In genomic region chr7:158657189-158657746, GRCh38 we compare ENCODE assay signal across 11 cellular contexts. TPM values are rescaled to one million over a fixed set of nuclear protein-coding genes. Genes with fewer than 3 reads are reported as not detected.
A peak's percentile ranks its signal among the peaks of the same experiment; 100 is the strongest.
DNase-seq lines count a peak whose midpoint lies in the region; ATAC-seq and TF ChIP-seq lines count a peak whose summit lies in the region.
"Had no signal": no experiment of that assay in that cellular context is flagged by ENCODE, and none has a peak within 500 bp of the region (broad histone marks: within the 10 kb centered on the region; RNA-seq: fewer than 3 reads in every experiment).

No MANE protein-coding gene starts in this region.

- H3K4me3 Mint-ChIP-seq in activated CD8-positive, alpha-beta memory T cell treated with anti-CD3 and anti-CD28 coated beads, Interleukin-2, amount 10 ng/mL, durations not matched to agents 7 days and 5 days, result no peak overlapping the region
- no peak overlapping the region for H3K4me3 Mint-ChIP-seq in memory B cell

- CTCF ChIA-PET in activated CD8-positive, alpha-beta memory T cell treated with anti-CD3 and anti-CD28 coated beads, Interleukin-2, amount 10 ng/mL, durations not matched to agents 7 days and 5 days (lab: Charles Lee), result interaction anchor here (1.0 to 2.2 kb wide), 5 partner anchors 9 to 319 kb away, joined by 3 to 11 read pairs (median 4); no protein-coding TSS in a partner anchor

- no peaks in the 10 kb centered on the region for H3K27me3 Mint-ChIP-seq in activated CD8-positive, alpha-beta memory T cell treated with anti-CD3 and anti-CD28 coated beads, Interleukin-2, amount 10 ng/mL, durations not matched to agents 7 days and 5 days
- no peaks in the 10 kb centered on the region for H3K27me3 Mint-ChIP-seq in memory B cell

- no peaks in the 10 kb centered on the region for H3K9me3 Mint-ChIP-seq in activated CD8-positive, alpha-beta memory T cell treated with anti-CD3 and anti-CD28 coated beads, Interleukin-2, amount 10 ng/mL, durations not matched to agents 7 days and 5 days (ENCODE audit: low read depth)
- H3K9me3 Mint-ChIP-seq in memory B cell, result no peaks in the 10 kb centered on the region

- no peak for DNase-seq in activated CD8-positive, alpha-beta memory T cell treated with anti-CD3 and anti-CD28 coated beads, Interleukin-2, amount 10 ng/mL, durations not matched to agents 7 days and 5 days
- DNase-seq in activated CD8-positive, alpha-beta memory T cell treated with anti-CD3 and anti-CD28 coated beads, Interleukin-2, amount 50 U/mL, for 48 hours, result no peak
- DNase-seq in memory B cell (ENCODE audit: low spot score in 2 of 2), result no peak
- DNase-seq in UCSD-AML1 (lab: John Stamatoyannopoulos, UW; ENCODE audit: unreplicated experiment), result no peak
- no peak for DNase-seq in activated CD8-positive, alpha-beta memory T cell treated with anti-CD3 and anti-CD28 coated beads for 24 hours
- DNase-seq: H7; Karpas-422; stimulated activated naive CD4-positive, alpha-beta T cell had no signal

- peaks cover 31% of the 10 kb centered on the region for H3K4me1 Mint-ChIP-seq in activated CD8-positive, alpha-beta memory T cell treated with anti-CD3 and anti-CD28 coated beads, Interleukin-2, amount 10 ng/mL, durations not matched to agents 7 days and 5 days
- H3K4me1 Mint-ChIP-seq in memory B cell, result no peaks in the 10 kb centered on the region

- peaks cover 55% of the 10 kb centered on the region for H3K36me3 Mint-ChIP-seq in activated CD8-positive, alpha-beta memory T cell treated with anti-CD3 and anti-CD28 coated beads, Interleukin-2, amount 10 ng/mL, durations not matched to agents 7 days and 5 days
- H3K36me3 Mint-ChIP-seq in memory B cell, result peaks cover 15% of the 10 kb centered on the region

- no peak for ATAC-seq in activated CD8-positive, alpha-beta memory T cell treated with anti-CD3 and anti-CD28 coated beads, Interleukin-2, amount 10 ng/mL, durations not matched to agents 7 days and 5 days
- ATAC-seq in GM21515 (IDR thresholded peaks at IDR 0.05; ENCODE audit: unreplicated experiment) (peak; percentile 47), HG03159 (IDR thresholded peaks at IDR 0.05; ENCODE audit: unreplicated experiment) (peak; percentile 60), memory B cell (ENCODE audit: low read depth) (peak; percentile 29), SK-N-SH treated with all-trans-retinoic acid at 6 μM for 48 hours (no peak)

- peak overlapping the region; percentile 91 for H3K27ac Mint-ChIP-seq in activated CD8-positive, alpha-beta memory T cell treated with anti-CD3 and anti-CD28 coated beads, Interleukin-2, amount 10 ng/mL, durations not matched to agents 7 days and 5 days
- no peak overlapping the region for H3K27ac Mint-ChIP-seq in memory B cell

TF ChIP-seq in SK-N-SH treated with all-trans-retinoic acid at 6 μM for 48 hours, 23 proteins besides CTCF, POLR2A, EP300 and RAD21:
- TF ChIP-seq CSRNP3 (CRISPR knock-in tag; IDR thresholded peaks at IDR 0.05) (no peak), ESRRG (CRISPR knock-in tag; IDR thresholded peaks at IDR 0.05) (no peak), POU6F1 (CRISPR knock-in tag; IDR thresholded peaks at IDR 0.05; ENCODE audit: borderline replicate concordance, low read depth) (no peak), ISL1 (CRISPR knock-in tag; IDR thresholded peaks at IDR 0.05) (no peak), CSDC2 (CRISPR knock-in tag; IDR thresholded peaks at IDR 0.05) (no peak)

RNA-seq across cellular contexts. Expression of gene NCAPG2, which starts 47.3 kb away (rescaled TPM):
- 100 to 1,000 TPM; 146 to 182 TPM for total RNA-seq in activated CD8-positive, alpha-beta memory T cell treated with anti-CD3 and anti-CD28 coated beads, Interleukin-2, amount 10 ng/mL, durations not matched to agents 7 days and 5 days

Comparison
In these comparisons a context has a peak if more than half of its experiments do, and no peak if none do; other contexts are left out.
1. ATAC-seq: peak in GM21515 (single experiment), HG03159 (single experiment) and memory B cell (single experiment); none in activated CD8-positive, alpha-beta memory T cell treated with anti-CD3 and anti-CD28 coated beads, Interleukin-2, amount 10 ng/mL, durations not matched to agents 7 days and 5 days (single experiment) and SK-N-SH treated with all-trans-retinoic acid at 6 μM for 48 hours (single experiment).